ENCODE assay signal across 8 cellular contexts in the genomic region with DNA sequence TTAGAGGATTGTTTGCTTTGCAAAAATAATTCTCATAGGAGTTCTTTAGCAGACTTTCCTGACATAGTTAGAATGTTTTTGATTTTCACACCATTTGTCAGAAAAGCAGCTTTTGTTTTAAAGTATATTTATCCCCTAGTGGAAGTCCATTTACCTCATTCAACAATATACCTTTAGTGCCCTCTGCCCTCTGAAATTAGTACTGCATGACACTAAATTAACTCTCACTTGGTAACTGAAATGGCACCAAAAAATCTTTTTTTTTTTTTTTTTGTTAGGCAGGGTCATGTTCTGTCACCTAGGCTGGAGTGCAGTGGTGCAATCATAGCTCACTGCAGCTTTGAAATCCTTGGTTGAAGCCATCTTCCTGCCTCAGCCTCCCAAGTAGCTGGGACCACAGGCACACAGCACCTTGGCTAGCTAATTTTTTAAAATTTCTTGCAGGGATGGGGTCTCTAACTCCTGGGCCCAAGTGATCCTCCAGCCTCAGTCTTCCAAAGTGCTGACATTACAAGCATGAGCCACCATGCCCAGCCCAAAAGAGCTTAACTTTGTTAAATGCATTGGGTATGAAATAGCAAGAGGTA. TPM values are rescaled to one million over a fixed set of nuclear protein-coding genes. Genes with fewer than 3 reads are reported as not detected.
DNase-seq lines count a peak whose midpoint lies in the region; ATAC-seq and TF ChIP-seq lines count a peak whose summit lies in the region.

No MANE protein-coding gene starts in this region.

- ATAC-seq in heart left ventricle (no peak), right cardiac atrium (no peak), PC-3 (no peak; the same call in 1 of the 2 replicates), GM18861 (IDR thresholded peaks at IDR 0.05; ENCODE audit: unreplicated experiment) (no peak)

- CTCF ChIA-PET in PC-3 (lab: Charles Lee): interaction anchor here (0.6 to 1.5 kb wide), 7 partner anchors 10 to 137 kb away, joined by 3 to 20 read pairs (median 6); partner anchors contain the start of gene IFT25

- H3K9ac ChIP-seq in PC-3 (ENCODE audit: low read length): no peak overlapping the region

- peaks cover 0 to 89% (median 81%) of the 10 kb centered on the region in 9 donors for H3K36me3 ChIP-seq in heart left ventricle
- H3K36me3 ChIP-seq in PC-3 (ENCODE audit: low read depth, low read length): peaks cover 24% of the 10 kb centered on the region
- H3K36me3 ChIP-seq in esophagus squamous epithelium: peaks cover 13 to 81% (median 23%) of the 10 kb centered on the region in 3 donors
- peaks cover 0 to 92% (median 40%) of the 10 kb centered on the region in 6 donors for H3K36me3 ChIP-seq in spleen

- no peaks in the 10 kb centered on the region for H4K20me1 ChIP-seq in PC-3 (ENCODE audit: low read length)

- no peak for TF ChIP-seq POLR2A in heart left ventricle (IDR thresholded peaks at IDR 0.05)
- no peak for TF ChIP-seq POLR2A in esophagus squamous epithelium (IDR thresholded peaks at IDR 0.05)
- TF ChIP-seq POLR2A in spleen (IDR thresholded peaks at IDR 0.05): no peak

- H3K4me3 ChIP-seq in heart left ventricle (no peak overlapping the region), right cardiac atrium (ENCODE audit: low read length) (no peak overlapping the region), PC-3 (ENCODE audit: low read length) (no peak overlapping the region), esophagus squamous epithelium (no peak overlapping the region), spleen (no peak overlapping the region)

- H3K4me1 ChIP-seq in heart left ventricle: peaks cover 0 to 19% (median 7%) of the 10 kb centered on the region in 12 donors
- H3K4me1 ChIP-seq in right cardiac atrium (ENCODE audit: control insufficient read depth, insufficient read depth, low read length): peaks cover 7% of the 10 kb centered on the region
- peaks cover 21% of the 10 kb centered on the region for H3K4me1 ChIP-seq in PC-3 (ENCODE audit: insufficient read depth, low read length)
- peaks cover 0 to 21% (median 6%) of the 10 kb centered on the region in 3 donors for H3K4me1 ChIP-seq in esophagus squamous epithelium
- peaks cover 0 to 20% (median 0%) of the 10 kb centered on the region in 6 donors for H3K4me1 ChIP-seq in spleen

- H3K9me3 ChIP-seq in heart left ventricle (no peaks in the 10 kb centered on the region), right cardiac atrium (ENCODE audit: control insufficient read depth, low read length) (no peaks in the 10 kb centered on the region), PC-3 (ENCODE audit: low read length) (no peaks in the 10 kb centered on the region), esophagus squamous epithelium (no peaks in the 10 kb centered on the region), spleen (no peaks in the 10 kb centered on the region)

- H3K27me3 ChIP-seq in heart left ventricle (no peaks in the 10 kb centered on the region), right cardiac atrium (ENCODE audit: control insufficient read depth, insufficient read depth) (no peaks in the 10 kb centered on the region), PC-3 (ENCODE audit: low read length) (no peaks in the 10 kb centered on the region), esophagus squamous epithelium (no peaks in the 10 kb centered on the region), spleen (replicated peaks in 1 of 7) (no peaks in the 10 kb centered on the region)

- no TSS peak for BruUV-seq in PC-3 (replicated peaks; lab: Mats Ljungman, UMichigan)

- H3F3A ChIP-seq in PC-3 (ENCODE audit: low read length, unreplicated experiment): no peaks in the 10 kb centered on the region

- peak; percentile 35 to 67 (median 48) for TF ChIP-seq CTCF in heart left ventricle (IDR thresholded peaks at IDR 0.05)
- peak; percentile 81 for TF ChIP-seq CTCF in PC-3 (conservative IDR thresholded peaks at IDR 0.05; ENCODE audit: low read depth, low read length)
- peak; percentile 29 to 78 (median 57) for TF ChIP-seq CTCF in esophagus squamous epithelium (IDR thresholded peaks at IDR 0.05)
- TF ChIP-seq CTCF in spleen (IDR thresholded peaks at IDR 0.05 in 8 of 11, conservative IDR thresholded peaks at IDR 0.05 in 3 of 11): peak; percentile 26 to 65 (median 56)

- intact Hi-C loops in heart left ventricle (cut with DNase I): loop anchor here in 5 of 10 donors (5.0 kb wide), 2 partner anchors 82 to 97 kb away; no protein-coding TSS in a partner anchor
- intact Hi-C loops in right cardiac atrium (cut with DNase I): loop anchor here in 1 of 4 donors (5.0 kb wide), 1 partner anchor 77 kb away; no protein-coding TSS in a partner anchor
- intact Hi-C loops in PC-3 (cut with micrococcal nuclease): loop anchor here (1.0 kb wide), 2 partner anchors 81 to 98 kb away; no protein-coding TSS in a partner anchor
- intact Hi-C loops in esophagus squamous epithelium (cut with DNase I): no loop called here
- intact Hi-C loops in spleen (cut with DNase I; ENCODE audit: low total_unique reads): loop anchor here (5.0 to 10.0 kb wide), 2 partner anchors 85 to 92 kb away; no protein-coding TSS in a partner anchor

- no peak overlapping the region for H2AFZ ChIP-seq in PC-3 (ENCODE audit: low read length)

- no peak overlapping the region for H3K4me2 ChIP-seq in PC-3 (ENCODE audit: low read length)

- H3K27ac ChIP-seq in heart left ventricle: no peak overlapping the region
- no peak overlapping the region for H3K27ac ChIP-seq in right cardiac atrium (ENCODE audit: low read length)
- no peak overlapping the region for H3K27ac ChIP-seq in PC-3 (ENCODE audit: low read length)
- no peak overlapping the region for H3K27ac ChIP-seq in esophagus squamous epithelium
- H3K27ac ChIP-seq in spleen: no peak overlapping the region

- H3K9me2 ChIP-seq in PC-3 (replicated peaks; ENCODE audit: low read length): no peaks in the 10 kb centered on the region

- POLR2A ChIA-PET in PC-3 (lab: Charles Lee; ENCODE audit: unreplicated experiment): interaction anchor here (0.7 kb wide), 1 partner anchor 135 kb away, joined by 25 read pairs; no protein-coding TSS in a partner anchor

- no peak for DNase-seq in heart left ventricle
- DNase-seq in right cardiac atrium: no peak
- DNase-seq in PC-3: peak; percentile 70
- no peak for DNase-seq in esophagus squamous epithelium (lab: John Stamatoyannopoulos, UW)
- DNase-seq in spleen: no peak
- DNase-seq in T-helper 9 cell: no peak
- DNase-seq in activated T-cell treated with anti-CD3 and anti-CD28 coated beads, Interleukin-2, amount 50 U/mL, for 1 hour: no peak

- no peaks in the 10 kb centered on the region for H3K79me2 ChIP-seq in PC-3 (ENCODE audit: low read length)

RNA-seq across cellular contexts. Expression of gene LRRC42, which starts 13.6 kb away (rescaled TPM):
- total RNA-seq in heart left ventricle (10 to 100 TPM; 10.9 to 18.5 (median 14.3) TPM), right cardiac atrium (10 to 100 TPM; 11.8 to 19.5 (median 15.4) TPM), PC-3 (2014; rRNA removed) (23.9 and 27.3 TPM in 2 replicates), esophagus squamous epithelium (10 to 100 TPM; 18.7 to 24.3 (median 23.3) TPM), spleen (10 to 100 TPM in 6 of 7 donors, 1 to 10 TPM in 1; 9.7 to 13.8 (median 11.6) TPM)
- polyA plus RNA-seq in heart left ventricle (10 to 100 TPM in 1 of 2 donors, 1 to 10 TPM in 1; 3.7 to 18.2 TPM), right cardiac atrium (8.8 TPM), spleen (1 to 10 TPM; 4.9 to 9.5 (median 5.5) TPM)

RNA-seq across cellular contexts. Expression of gene IFT25, which starts 14.3 kb away (rescaled TPM):
- total RNA-seq in heart left ventricle (10 to 100 TPM in 6 of 9 donors, 1 to 10 TPM in 3; 6.5 to 17.6 (median 12.3) TPM), right cardiac atrium (10 to 100 TPM; 14.2 to 16.8 (median 15.2) TPM), PC-3 (2014; rRNA removed) (49.7 and 66.7 TPM in 2 replicates), esophagus squamous epithelium (10 to 100 TPM; 11.7 to 24.6 (median 17.1) TPM), spleen (10 to 100 TPM; 23.7 to 38.1 (median 27.6) TPM)
- polyA plus RNA-seq in heart left ventricle (10 to 100 TPM; 10.6 to 11.6 TPM), right cardiac atrium (20.5 TPM), spleen (10 to 100 TPM; 24.6 to 31.4 (median 28.3) TPM)

RNA-seq across cellular contexts. Expression of gene LDLRAD1, which starts 58.2 kb away (rescaled TPM):
- not detected for total RNA-seq in heart left ventricle
- not detected for polyA plus RNA-seq in heart left ventricle
- not detected for total RNA-seq in right cardiac atrium
- not detected for polyA plus RNA-seq in right cardiac atrium
- total RNA-seq in PC-3 (2014; rRNA removed): not detected in 2 replicates
- 1 to 10 TPM in 1 of 4 donors, under 1 TPM in 1, not detected in 2; 0.49 to 1.4 TPM for total RNA-seq in esophagus squamous epithelium
- total RNA-seq in spleen: not detected
- not detected for polyA plus RNA-seq in spleen
